2 cellular contexts compared by ENCODE assay signal in genomic region chr1:111462368-111463028, GRCh38.
TF ChIP-seq lines count a peak whose summit lies in the region.

No MANE protein-coding gene starts in this region.

TF ChIP-seq in A549, 52 proteins besides CTCF, POLR2A, EP300 and RAD21:
- TF ChIP-seq PHF8 (IDR thresholded peaks at IDR 0.05; ENCODE audit: borderline replicate concordance, low read depth) (no peak), HDAC2 (IDR thresholded peaks at IDR 0.05) (no peak), MAFK (IDR thresholded peaks at IDR 0.05; ENCODE audit: partially characterized antibody) (peak; percentile 52), CEBPB (IDR thresholded peaks at IDR 0.05) (peak in 1 of 2 experiments; percentile 45; a peak in 1 of 4 replicates), MAX (IDR thresholded peaks at IDR 0.05) (no peak), ATOH8 (CRISPR knock-in tag; IDR thresholded peaks at IDR 0.05; ENCODE audit: low read depth) (no peak)
- TF ChIP-seq, protein P1, sequence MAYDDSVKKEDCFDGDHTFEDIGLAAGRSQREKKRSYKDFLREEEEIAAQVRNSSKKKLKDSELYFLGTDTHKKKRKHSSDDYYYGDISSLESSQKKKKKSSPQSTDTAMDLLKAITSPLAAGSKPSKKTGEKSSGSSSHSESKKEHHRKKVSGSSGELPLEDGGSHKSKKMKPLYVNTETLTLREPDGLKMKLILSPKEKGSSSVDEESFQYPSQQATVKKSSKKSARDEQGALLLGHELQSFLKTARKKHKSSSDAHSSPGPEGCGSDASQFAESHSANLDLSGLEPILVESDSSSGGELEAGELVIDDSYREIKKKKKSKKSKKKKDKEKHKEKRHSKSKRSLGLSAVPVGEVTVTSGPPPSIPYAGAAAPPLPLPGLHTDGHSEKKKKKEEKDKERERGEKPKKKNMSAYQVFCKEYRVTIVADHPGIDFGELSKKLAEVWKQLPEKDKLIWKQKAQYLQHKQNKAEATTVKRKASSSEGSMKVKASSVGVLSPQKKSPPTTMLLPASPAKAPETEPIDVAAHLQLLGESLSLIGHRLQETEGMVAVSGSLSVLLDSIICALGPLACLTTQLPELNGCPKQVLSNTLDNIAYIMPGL (CRISPR knock-in tag; IDR thresholded peaks at IDR 0.05; ENCODE audit: borderline replicate concordance), result no peak

TF ChIP-seq in K562, 482 proteins besides CTCF, POLR2A, EP300 and RAD21:
- TF ChIP-seq, protein P2, sequence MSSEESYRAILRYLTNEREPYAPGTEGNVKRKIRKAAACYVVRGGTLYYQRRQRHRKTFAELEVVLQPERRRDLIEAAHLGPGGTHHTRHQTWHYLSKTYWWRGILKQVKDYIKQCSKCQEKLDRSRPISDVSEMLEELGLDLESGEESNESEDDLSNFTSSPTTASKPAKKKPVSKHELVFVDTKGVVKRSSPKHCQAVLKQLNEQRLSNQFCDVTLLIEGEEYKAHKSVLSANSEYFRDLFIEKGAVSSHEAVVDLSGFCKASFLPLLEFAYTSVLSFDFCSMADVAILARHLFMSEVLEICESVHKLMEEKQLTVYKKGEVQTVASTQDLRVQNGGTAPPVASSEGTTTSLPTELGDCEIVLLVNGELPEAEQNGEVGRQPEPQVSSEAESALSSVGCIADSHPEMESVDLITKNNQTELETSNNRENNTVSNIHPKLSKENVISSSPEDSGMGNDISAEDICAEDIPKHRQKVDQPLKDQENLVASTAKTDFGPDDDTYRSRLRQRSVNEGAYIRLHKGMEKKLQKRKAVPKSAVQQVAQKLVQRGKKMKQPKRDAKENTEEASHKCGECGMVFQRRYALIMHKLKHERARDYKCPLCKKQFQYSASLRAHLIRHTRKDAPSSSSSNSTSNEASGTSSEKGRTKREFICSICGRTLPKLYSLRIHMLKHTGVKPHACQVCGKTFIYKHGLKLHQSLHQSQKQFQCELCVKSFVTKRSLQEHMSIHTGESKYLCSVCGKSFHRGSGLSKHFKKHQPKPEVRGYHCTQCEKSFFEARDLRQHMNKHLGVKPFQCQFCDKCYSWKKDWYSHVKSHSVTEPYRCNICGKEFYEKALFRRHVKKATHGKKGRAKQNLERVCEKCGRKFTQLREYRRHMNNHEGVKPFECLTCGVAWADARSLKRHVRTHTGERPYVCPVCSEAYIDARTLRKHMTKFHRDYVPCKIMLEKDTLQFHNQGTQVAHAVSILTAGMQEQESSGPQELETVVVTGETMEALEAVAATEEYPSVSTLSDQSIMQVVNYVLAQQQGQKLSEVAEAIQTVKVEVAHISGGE (CRISPR knock-in tag; IDR thresholded peaks at IDR 0.05), result 0 out of 6 replicates have a peak, but pooled peaks of 1 of the 3 experiments have one; percentile 16
- peak; percentile 70 for TF ChIP-seq MAFG (tag; conservative IDR thresholded peaks at IDR 0.05)
- TF ChIP-seq NR2F6 (CRISPR knock-in tag; IDR thresholded peaks at IDR 0.05), result no peak
- TF ChIP-seq MAFF (IDR thresholded peaks at IDR 0.05; ENCODE audit: low read length), result peak; percentile 46; the same call in 1 of the 2 replicates
- no peak for TF ChIP-seq ZNF133 (CRISPR knock-in tag; IDR thresholded peaks at IDR 0.05)
- TF ChIP-seq RBM25 (IDR thresholded peaks at IDR 0.05; ENCODE audit: low read depth, low read length, severe bottlenecking), result no peak
- no peak for TF ChIP-seq PHB2 (IDR thresholded peaks at IDR 0.05; ENCODE audit: low read depth)
- TF ChIP-seq FOS (IDR thresholded peaks at IDR 0.05; ENCODE audit: extremely low read depth, insufficient read length), result no peak
- peak; percentile 7; the same call in 1 of the 2 replicates for TF ChIP-seq GATA2 (CRISPR knock-in tag; IDR thresholded peaks at IDR 0.05)
- TF ChIP-seq ESRRA (IDR thresholded peaks at IDR 0.05; ENCODE audit: borderline replicate concordance, low read depth), result no peak
- no peak for TF ChIP-seq MYNN (IDR thresholded peaks at IDR 0.05)
- TF ChIP-seq MYNN (CRISPR knock-in tag; IDR thresholded peaks at IDR 0.05), result no peak
- 0 out of 4 replicates have a peak, but pooled peaks of 1 of the 2 experiments have one; percentile 14 for TF ChIP-seq FOXA3 (CRISPR knock-in tag; conservative IDR thresholded peaks at IDR 0.05 in 1 of 2, IDR thresholded peaks at IDR 0.05 in 1 of 2)
- no peak for TF ChIP-seq STAT5A (IDR thresholded peaks at IDR 0.05; ENCODE audit: borderline replicate concordance, low read length)
- TF ChIP-seq, protein P3, sequence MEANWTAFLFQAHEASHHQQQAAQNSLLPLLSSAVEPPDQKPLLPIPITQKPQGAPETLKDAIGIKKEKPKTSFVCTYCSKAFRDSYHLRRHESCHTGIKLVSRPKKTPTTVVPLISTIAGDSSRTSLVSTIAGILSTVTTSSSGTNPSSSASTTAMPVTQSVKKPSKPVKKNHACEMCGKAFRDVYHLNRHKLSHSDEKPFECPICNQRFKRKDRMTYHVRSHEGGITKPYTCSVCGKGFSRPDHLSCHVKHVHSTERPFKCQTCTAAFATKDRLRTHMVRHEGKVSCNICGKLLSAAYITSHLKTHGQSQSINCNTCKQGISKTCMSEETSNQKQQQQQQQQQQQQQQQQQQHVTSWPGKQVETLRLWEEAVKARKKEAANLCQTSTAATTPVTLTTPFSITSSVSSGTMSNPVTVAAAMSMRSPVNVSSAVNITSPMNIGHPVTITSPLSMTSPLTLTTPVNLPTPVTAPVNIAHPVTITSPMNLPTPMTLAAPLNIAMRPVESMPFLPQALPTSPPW (CRISPR knock-in tag; IDR thresholded peaks at IDR 0.05), result 0 out of 2 replicates have a peak, but pooled peaks have one; percentile 8
- no peak for TF ChIP-seq RFX7 (CRISPR knock-in tag; IDR thresholded peaks at IDR 0.05)
- TF ChIP-seq ZNF140 (CRISPR knock-in tag; IDR thresholded peaks at IDR 0.05), result no peak
- TF ChIP-seq, protein P4, sequence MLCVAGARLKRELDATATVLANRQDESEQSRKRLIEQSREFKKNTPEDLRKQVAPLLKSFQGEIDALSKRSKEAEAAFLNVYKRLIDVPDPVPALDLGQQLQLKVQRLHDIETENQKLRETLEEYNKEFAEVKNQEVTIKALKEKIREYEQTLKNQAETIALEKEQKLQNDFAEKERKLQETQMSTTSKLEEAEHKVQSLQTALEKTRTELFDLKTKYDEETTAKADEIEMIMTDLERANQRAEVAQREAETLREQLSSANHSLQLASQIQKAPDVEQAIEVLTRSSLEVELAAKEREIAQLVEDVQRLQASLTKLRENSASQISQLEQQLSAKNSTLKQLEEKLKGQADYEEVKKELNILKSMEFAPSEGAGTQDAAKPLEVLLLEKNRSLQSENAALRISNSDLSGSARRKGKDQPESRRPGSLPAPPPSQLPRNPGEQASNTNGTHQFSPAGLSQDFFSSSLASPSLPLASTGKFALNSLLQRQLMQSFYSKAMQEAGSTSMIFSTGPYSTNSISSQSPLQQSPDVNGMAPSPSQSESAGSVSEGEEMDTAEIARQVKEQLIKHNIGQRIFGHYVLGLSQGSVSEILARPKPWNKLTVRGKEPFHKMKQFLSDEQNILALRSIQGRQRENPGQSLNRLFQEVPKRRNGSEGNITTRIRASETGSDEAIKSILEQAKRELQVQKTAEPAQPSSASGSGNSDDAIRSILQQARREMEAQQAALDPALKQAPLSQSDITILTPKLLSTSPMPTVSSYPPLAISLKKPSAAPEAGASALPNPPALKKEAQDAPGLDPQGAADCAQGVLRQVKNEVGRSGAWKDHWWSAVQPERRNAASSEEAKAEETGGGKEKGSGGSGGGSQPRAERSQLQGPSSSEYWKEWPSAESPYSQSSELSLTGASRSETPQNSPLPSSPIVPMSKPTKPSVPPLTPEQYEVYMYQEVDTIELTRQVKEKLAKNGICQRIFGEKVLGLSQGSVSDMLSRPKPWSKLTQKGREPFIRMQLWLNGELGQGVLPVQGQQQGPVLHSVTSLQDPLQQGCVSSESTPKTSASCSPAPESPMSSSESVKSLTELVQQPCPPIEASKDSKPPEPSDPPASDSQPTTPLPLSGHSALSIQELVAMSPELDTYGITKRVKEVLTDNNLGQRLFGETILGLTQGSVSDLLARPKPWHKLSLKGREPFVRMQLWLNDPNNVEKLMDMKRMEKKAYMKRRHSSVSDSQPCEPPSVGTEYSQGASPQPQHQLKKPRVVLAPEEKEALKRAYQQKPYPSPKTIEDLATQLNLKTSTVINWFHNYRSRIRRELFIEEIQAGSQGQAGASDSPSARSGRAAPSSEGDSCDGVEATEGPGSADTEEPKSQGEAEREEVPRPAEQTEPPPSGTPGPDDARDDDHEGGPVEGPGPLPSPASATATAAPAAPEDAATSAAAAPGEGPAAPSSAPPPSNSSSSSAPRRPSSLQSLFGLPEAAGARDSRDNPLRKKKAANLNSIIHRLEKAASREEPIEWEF (CRISPR knock-in tag; IDR thresholded peaks at IDR 0.05), result peak; percentile 77; the same call in 1 of the 2 replicates
- TF ChIP-seq GATAD2B (IDR thresholded peaks at IDR 0.05; ENCODE audit: borderline replicate concordance), result 0 out of 2 replicates have a peak, but pooled peaks have one; percentile 28
- TF ChIP-seq GABPB1 (CRISPR knock-in tag; IDR thresholded peaks at IDR 0.05), result 0 out of 2 replicates have a peak, but pooled peaks have one; percentile 8
- TF ChIP-seq, protein P5, sequence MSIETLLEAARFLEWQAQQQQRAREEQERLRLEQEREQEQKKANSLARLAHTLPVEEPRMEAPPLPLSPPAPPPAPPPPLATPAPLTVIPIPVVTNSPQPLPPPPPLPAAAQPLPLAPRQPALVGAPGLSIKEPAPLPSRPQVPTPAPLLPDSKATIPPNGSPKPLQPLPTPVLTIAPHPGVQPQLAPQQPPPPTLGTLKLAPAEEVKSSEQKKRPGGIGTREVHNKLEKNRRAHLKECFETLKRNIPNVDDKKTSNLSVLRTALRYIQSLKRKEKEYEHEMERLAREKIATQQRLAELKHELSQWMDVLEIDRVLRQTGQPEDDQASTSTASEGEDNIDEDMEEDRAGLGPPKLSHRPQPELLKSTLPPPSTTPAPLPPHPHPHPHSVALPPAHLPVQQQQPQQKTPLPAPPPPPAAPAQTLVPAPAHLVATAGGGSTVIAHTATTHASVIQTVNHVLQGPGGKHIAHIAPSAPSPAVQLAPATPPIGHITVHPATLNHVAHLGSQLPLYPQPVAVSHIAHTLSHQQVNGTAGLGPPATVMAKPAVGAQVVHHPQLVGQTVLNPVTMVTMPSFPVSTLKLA (conservative IDR thresholded peaks at IDR 0.05), result no peak
- 0 out of 2 replicates have a peak, but pooled peaks have one; percentile 11 for TF ChIP-seq GTF2E2 (tag; IDR thresholded peaks at IDR 0.05)
- no peak for TF ChIP-seq NCOA2 (IDR thresholded peaks at IDR 0.05; ENCODE audit: partially characterized antibody in 2 of 2)
- TF ChIP-seq C11orf30 (IDR thresholded peaks at IDR 0.05; ENCODE audit: low read depth), result peak; percentile 79
- TF ChIP-seq, protein P6, sequence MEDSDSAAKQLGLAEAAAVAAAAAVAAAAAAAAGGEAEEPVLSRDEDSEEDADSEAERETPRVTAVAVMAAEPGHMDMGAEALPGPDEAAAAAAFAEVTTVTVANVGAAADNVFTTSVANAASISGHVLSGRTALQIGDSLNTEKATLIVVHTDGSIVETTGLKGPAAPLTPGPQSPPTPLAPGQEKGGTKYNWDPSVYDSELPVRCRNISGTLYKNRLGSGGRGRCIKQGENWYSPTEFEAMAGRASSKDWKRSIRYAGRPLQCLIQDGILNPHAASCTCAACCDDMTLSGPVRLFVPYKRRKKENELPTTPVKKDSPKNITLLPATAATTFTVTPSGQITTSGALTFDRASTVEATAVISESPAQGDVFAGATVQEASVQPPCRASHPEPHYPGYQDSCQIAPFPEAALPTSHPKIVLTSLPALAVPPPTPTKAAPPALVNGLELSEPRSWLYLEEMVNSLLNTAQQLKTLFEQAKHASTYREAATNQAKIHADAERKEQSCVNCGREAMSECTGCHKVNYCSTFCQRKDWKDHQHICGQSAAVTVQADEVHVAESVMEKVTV (CRISPR knock-in tag; IDR thresholded peaks at IDR 0.05), result 0 out of 2 replicates have a peak, but pooled peaks have one; percentile 23
- TF ChIP-seq CEBPB (tag; IDR thresholded peaks at IDR 0.05), result peak; percentile 96
- no peak for TF ChIP-seq ILF3 (IDR thresholded peaks at IDR 0.05; ENCODE audit: borderline replicate concordance)
- TF ChIP-seq ZNF41 (CRISPR knock-in tag; conservative IDR thresholded peaks at IDR 0.05), result no peak
- peak; percentile 93 for TF ChIP-seq ZNF316 (IDR thresholded peaks at IDR 0.05)
- peak; percentile 38 for TF ChIP-seq NR2C1 (IDR thresholded peaks at IDR 0.05)
- no peak for TF ChIP-seq NR2C1 (tag; IDR thresholded peaks at IDR 0.05)
- peak; percentile 68; the same call in 1 of the 2 replicates for TF ChIP-seq KAT8 (IDR thresholded peaks at IDR 0.05; ENCODE audit: low read depth)
- no peak for TF ChIP-seq CEBPG (CRISPR knock-in tag; IDR thresholded peaks at IDR 0.05)
- peak; percentile 88 to 99 for TF ChIP-seq CEBPG (tag; conservative IDR thresholded peaks at IDR 0.05 in 1 of 2, IDR thresholded peaks at IDR 0.05 in 1 of 2)
- no peak for TF ChIP-seq ZBTB17 (CRISPR knock-in tag; IDR thresholded peaks at IDR 0.05)
